10 cellular contexts compared by ENCODE assay signal in the genomic region with DNA sequence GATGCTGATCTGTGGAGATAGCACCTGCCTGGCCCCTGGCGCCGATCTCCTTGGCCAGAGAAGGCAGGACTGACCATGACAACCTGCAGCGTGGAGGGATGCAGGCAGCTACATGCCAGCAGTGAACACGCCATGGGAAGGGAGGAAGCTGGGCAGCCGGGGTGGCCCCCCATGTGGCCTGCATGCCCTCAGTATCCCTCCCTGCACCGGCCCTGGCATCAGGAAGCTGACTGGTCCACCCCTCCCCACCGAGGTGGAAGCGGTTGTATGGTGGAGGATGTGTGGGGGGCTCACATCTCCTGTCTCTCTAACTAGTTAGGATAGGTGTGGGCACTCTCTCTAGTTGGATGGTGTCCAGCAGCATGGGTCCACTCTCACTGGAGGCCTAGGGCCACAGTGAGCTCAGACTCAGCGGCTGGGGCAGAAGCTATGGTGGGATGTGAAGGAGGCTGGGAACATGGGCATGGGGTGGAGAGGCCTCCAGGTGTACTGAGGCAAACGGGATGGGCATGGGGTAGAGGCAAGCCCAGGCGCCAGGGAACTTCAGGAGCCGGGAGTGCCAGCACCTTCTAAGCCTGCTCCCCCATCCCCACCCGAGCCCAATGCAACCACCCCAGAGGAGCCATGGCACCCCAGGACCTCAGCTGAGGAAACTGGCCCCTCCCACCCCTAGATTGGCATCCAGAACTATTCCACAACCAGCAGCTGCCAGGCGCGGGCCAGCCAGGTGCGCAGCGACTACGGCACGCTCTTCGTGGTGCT. TPM values are rescaled to one million over a fixed set of nuclear protein-coding genes. Genes with fewer than 3 reads are reported as not detected.
DNase-seq lines count a peak whose midpoint lies in the region; ATAC-seq lines count a peak whose summit lies in the region.
"Had no signal": no experiment of that assay in that cellular context is flagged by ENCODE, and none has a peak within 500 bp of the region (broad histone marks: within the 10 kb centered on the region; RNA-seq: fewer than 3 reads in every experiment).

No MANE protein-coding gene starts in this region.

- H3K9me3 Mint-ChIP-seq in activated CD4-positive, alpha-beta memory T cell treated with anti-CD3 and anti-CD28 coated beads, Interleukin-2, amount 10 ng/mL, durations not matched to agents 7 days and 5 days, result no peaks in the 10 kb centered on the region
- no peaks in the 10 kb centered on the region for H3K9me3 Mint-ChIP-seq in stimulated activated naive CD8-positive, alpha-beta T cell treated with anti-CD3 and anti-CD28 coated beads, Interleukin-15, amount 100 ng/mL, for 72 hours

- peaks cover 2% of the 10 kb centered on the region for H3K36me3 Mint-ChIP-seq in activated CD4-positive, alpha-beta memory T cell treated with anti-CD3 and anti-CD28 coated beads, Interleukin-2, amount 10 ng/mL, durations not matched to agents 7 days and 5 days (ENCODE audit: low read depth)

- DNase-seq in activated effector memory CD4-positive, alpha-beta T cell treated with anti-CD3 and anti-CD28 coated beads, Interleukin-2, amount 50 U/mL, for 16 hours, result peak; percentile 59
- no peak for DNase-seq in activated effector memory CD4-positive, alpha-beta T cell treated with Interleukin-2 at 50 U/mL for 16 hours
- no peak for DNase-seq in activated CD4-positive, alpha-beta memory T cell treated with anti-CD3 and anti-CD28 coated beads, Interleukin-2, amount 10 ng/mL, durations not matched to agents 7 days and 5 days
- peak; percentile 42 for DNase-seq in islet precursor cell
- DNase-seq in stimulated activated naive CD8-positive, alpha-beta T cell treated with anti-CD3 and anti-CD28 coated beads, Interleukin-15, amount 100 ng/mL, for 72 hours, result no peak
- DNase-seq: NCI-H524 treated with DMSO at 0.1 percent for 48 hours, occipital lobe had no signal

- H3K4me1 Mint-ChIP-seq in activated CD4-positive, alpha-beta memory T cell treated with anti-CD3 and anti-CD28 coated beads, Interleukin-2, amount 10 ng/mL, durations not matched to agents 7 days and 5 days, result peaks cover 27% of the 10 kb centered on the region
- peaks cover 36% of the 10 kb centered on the region for H3K4me1 Mint-ChIP-seq in stimulated activated naive CD8-positive, alpha-beta T cell treated with anti-CD3 and anti-CD28 coated beads, Interleukin-15, amount 100 ng/mL, for 72 hours

- peak overlapping the region; percentile 88 for H3K4me3 Mint-ChIP-seq in activated CD4-positive, alpha-beta memory T cell treated with anti-CD3 and anti-CD28 coated beads, Interleukin-2, amount 10 ng/mL, durations not matched to agents 7 days and 5 days
- peak overlapping the region; percentile 92 to 97 for H3K4me3 Mint-ChIP-seq in stimulated activated naive CD8-positive, alpha-beta T cell treated with anti-CD3 and anti-CD28 coated beads, Interleukin-15, amount 100 ng/mL, for 72 hours

- ATAC-seq in stimulated activated naive CD8-positive, alpha-beta T cell treated with anti-CD3 and anti-CD28 coated beads, Interleukin-15, amount 100 ng/mL, for 72 hours, result no peak
- ATAC-seq in GM21529 (IDR thresholded peaks at IDR 0.05; ENCODE audit: unreplicated experiment) (no peak), HG02610 (IDR thresholded peaks at IDR 0.05; ENCODE audit: unreplicated experiment) (no peak), HG03469 (IDR thresholded peaks at IDR 0.05; ENCODE audit: unreplicated experiment) (no peak)

- H3K27me3 Mint-ChIP-seq in activated CD4-positive, alpha-beta memory T cell treated with anti-CD3 and anti-CD28 coated beads, Interleukin-2, amount 10 ng/mL, durations not matched to agents 7 days and 5 days, result no peaks in the 10 kb centered on the region
- H3K27me3 Mint-ChIP-seq in stimulated activated naive CD8-positive, alpha-beta T cell treated with anti-CD3 and anti-CD28 coated beads, Interleukin-15, amount 100 ng/mL, for 72 hours, result no peaks in the 10 kb centered on the region

- CTCF ChIA-PET in activated CD4-positive, alpha-beta memory T cell treated with anti-CD3 and anti-CD28 coated beads, Interleukin-2, amount 10 ng/mL, durations not matched to agents 7 days and 5 days (lab: Charles Lee), result no interaction called here

- POLR2A ChIA-PET in activated CD4-positive, alpha-beta memory T cell treated with anti-CD3 and anti-CD28 coated beads, Interleukin-2, amount 10 ng/mL, durations not matched to agents 7 days and 5 days (lab: Charles Lee), result interaction anchor here (1.1 to 3.8 kb wide), 6 partner anchors 9 to 453 kb away, joined by 3 to 43 read pairs (median 6); partner anchors contain the start of genes MCM2 and RUVBL1

- peak overlapping the region; percentile 29 for H3K27ac Mint-ChIP-seq in activated CD4-positive, alpha-beta memory T cell treated with anti-CD3 and anti-CD28 coated beads, Interleukin-2, amount 10 ng/mL, durations not matched to agents 7 days and 5 days
- H3K27ac Mint-ChIP-seq in stimulated activated naive CD8-positive, alpha-beta T cell treated with anti-CD3 and anti-CD28 coated beads, Interleukin-15, amount 100 ng/mL, for 72 hours, result no peak overlapping the region

RNA-seq across cellular contexts. Expression of gene ABTB1, which starts 1.8 kb away (rescaled TPM):
- total RNA-seq in activated CD4-positive, alpha-beta memory T cell treated with anti-CD3 and anti-CD28 coated beads, Interleukin-2, amount 10 ng/mL, durations not matched to agents 7 days and 5 days, result 10 to 100 TPM; 34.3 to 38.8 TPM

RNA-seq across cellular contexts. Expression of gene PODXL2, which starts 42.0 kb away (rescaled TPM):
- 1 to 10 TPM in 1 of 2 experiments, under 1 TPM in 1; 0.95 to 1.1 TPM for total RNA-seq in activated CD4-positive, alpha-beta memory T cell treated with anti-CD3 and anti-CD28 coated beads, Interleukin-2, amount 10 ng/mL, durations not matched to agents 7 days and 5 days

Comparison
In these comparisons a context has a peak if more than half of its experiments do, and no peak if none do; other contexts are left out.
1. DNase-seq: peak in activated effector memory CD4-positive, alpha-beta T cell treated with anti-CD3 and anti-CD28 coated beads, Interleukin-2, amount 50 U/mL, for 16 hours (single experiment) and islet precursor cell (single experiment); none in activated effector memory CD4-positive, alpha-beta T cell treated with Interleukin-2 at 50 U/mL for 16 hours (single experiment), activated CD4-positive, alpha-beta memory T cell treated with anti-CD3 and anti-CD28 coated beads, Interleukin-2, amount 10 ng/mL, durations not matched to agents 7 days and 5 days (single experiment) and stimulated activated naive CD8-positive, alpha-beta T cell treated with anti-CD3 and anti-CD28 coated beads, Interleukin-15, amount 100 ng/mL, for 72 hours (0 of 2).